In genomic region chr1:88774151-88774556, GRCh38 we compare ENCODE assay signal across 13 cellular contexts.
DNase-seq lines count a peak whose midpoint lies in the region; ATAC-seq and TF ChIP-seq lines count a peak whose summit lies in the region.
"Had no signal": no experiment of that assay in that cellular context is flagged by ENCODE, and none has a peak within 500 bp of the region (broad histone marks: within the 10 kb centered on the region; RNA-seq: fewer than 3 reads in every experiment).

No MANE protein-coding gene starts in this region.

- peaks cover 17% of the 10 kb centered on the region for H3K36me3 ChIP-seq in GM23248 (ENCODE audit: low read depth)
- no peaks in the 10 kb centered on the region for H3K36me3 ChIP-seq in colonic mucosa
- H3K36me3 ChIP-seq in osteoblast (ENCODE audit: insufficient read depth, low read length) = peaks cover 4% of the 10 kb centered on the region
- H3K36me3 ChIP-seq in CD4-positive, alpha-beta memory T cell (ENCODE audit: insufficient read depth, low read length) = peaks cover 20% of the 10 kb centered on the region

- H4K20me1 ChIP-seq in GM23248 (ENCODE audit: insufficient read depth) (no peaks in the 10 kb centered on the region), osteoblast (ENCODE audit: insufficient read depth, low read length) (no peaks in the 10 kb centered on the region)

- H3K79me2 ChIP-seq in GM23248 (ENCODE audit: insufficient read depth) (no peaks in the 10 kb centered on the region; the same call in 1 of the 2 replicates), osteoblast (ENCODE audit: insufficient read depth, low read length) (peaks cover 5% of the 10 kb centered on the region)

- no peak overlapping the region for H2AFZ ChIP-seq in GM23248
- H2AFZ ChIP-seq in osteoblast (ENCODE audit: low read length) = no peak overlapping the region

- no peaks in the 10 kb centered on the region for H3K27me3 Mint-ChIP-seq in CD4-positive, alpha-beta memory T cell
- H3K27me3 Mint-ChIP-seq: activated B cell treated with CpG ODN at 0.5 μM for 24 hours; dendritic cell treated with granulocyte-macrophage colony-stimulating factor and Interleukin-4, amounts not matched to agents 40 ng/mL and 50 ng/mL, for 4 days had no signal

- no peaks in the 10 kb centered on the region for H3K9me2 ChIP-seq in GM23248 (ENCODE audit: insufficient read depth)

- intact Hi-C loops in colonic mucosa (cut with DNase I) = no loop called here
- intact Hi-C loops in CD4-positive, alpha-beta memory T cell (cut with micrococcal nuclease) = no loop called here

- DNase-seq in GM23248 (no peak), NCI-H226 (peak; percentile 83), colonic mucosa (peak; percentile 86), osteoblast (ENCODE audit: insufficient read length, low spot score, missing footprints) (no peak), NCI-H146 (lab: John Stamatoyannopoulos, UW) (no peak), occipital lobe (lab: John Stamatoyannopoulos, UW) (no peak)
- DNase-seq in CD4-positive, alpha-beta memory T cell = no peak
- DNase-seq: activated B cell treated with CpG ODN at 0.5 μM for 24 hours, tibial artery had no signal

- WGBS in GM23248 (ENCODE audit: low coverage in 1 of 2, low lambda C conversion rate in 2 of 2, missing lambda C conversion rate in 2 of 2), 2 experiments = 95 to 96% methylated on average over 1 of the region's 1 CpG

- H3K4me2 ChIP-seq in GM23248 (ENCODE audit: unreplicated experiment) (no peak overlapping the region), osteoblast (ENCODE audit: insufficient read depth, low read length) (no peak overlapping the region)

- H3K9ac ChIP-seq in GM23248 (no peak overlapping the region), colonic mucosa (ENCODE audit: low read depth in 2 of 2, low read length in 2 of 2) (peak overlapping the region in 1 of 2 donors; percentile 48)

- in situ Hi-C loops in GM23248 (cut with MboI) = no loop called here

- peak overlapping the region in 1 of 7 donors; percentile 1 for H3K27ac Mint-ChIP-seq in CD4-positive, alpha-beta memory T cell
- H3K27ac Mint-ChIP-seq: activated B cell treated with CpG ODN at 0.5 μM for 24 hours; dendritic cell treated with granulocyte-macrophage colony-stimulating factor and Interleukin-4, amounts not matched to agents 40 ng/mL and 50 ng/mL, for 4 days had no signal

- ATAC-seq in HG03457 (IDR thresholded peaks at IDR 0.05; ENCODE audit: unreplicated experiment) = no peak
- ATAC-seq: left lobe of liver had no signal

- peaks cover 0 to 4% (median 0%) of the 10 kb centered on the region in 4 donors for H3K4me1 Mint-ChIP-seq in CD4-positive, alpha-beta memory T cell
- H3K4me1 Mint-ChIP-seq: activated B cell treated with CpG ODN at 0.5 μM for 24 hours had no signal

- no peak for TF ChIP-seq CTCF in colonic mucosa (IDR thresholded peaks at IDR 0.05)
- TF ChIP-seq CTCF in osteoblast (IDR thresholded peaks at IDR 0.05; ENCODE audit: extremely low read depth, low read depth, low read length) = no peak

- H3K4me1 ChIP-seq in GM23248 (ENCODE audit: insufficient read depth) (peaks cover 7% of the 10 kb centered on the region; the same call in 1 of the 2 replicates), colonic mucosa (no peaks in the 10 kb centered on the region), osteoblast (ENCODE audit: insufficient read depth, low read length) (peaks cover 8% of the 10 kb centered on the region)
- no peaks in the 10 kb centered on the region for H3K4me1 ChIP-seq in CD4-positive, alpha-beta memory T cell (ENCODE audit: insufficient read depth, low read length)
- H3K4me1 ChIP-seq: tibial artery had no signal

- no peaks in the 10 kb centered on the region for H3K9me3 ChIP-seq in GM23248 (ENCODE audit: low read depth)
- H3K9me3 ChIP-seq in colonic mucosa = no peaks in the 10 kb centered on the region
- no peaks in the 10 kb centered on the region for H3K9me3 ChIP-seq in osteoblast (ENCODE audit: low read depth, low read length)
- no peaks in the 10 kb centered on the region for H3K9me3 ChIP-seq in CD4-positive, alpha-beta memory T cell (ENCODE audit: control insufficient read depth in 1 of 2, low read length in 2 of 2)
- H3K9me3 ChIP-seq: tibial artery had no signal

- H3K4me3 ChIP-seq in GM23248 = no peak overlapping the region
- H3K4me3 ChIP-seq in colonic mucosa = no peak overlapping the region
- H3K4me3 ChIP-seq in osteoblast (ENCODE audit: insufficient read depth, low read length) = no peak overlapping the region
- H3K4me3 ChIP-seq in CD4-positive, alpha-beta memory T cell (ENCODE audit: low read length in 2 of 2) = no peak overlapping the region
- H3K4me3 ChIP-seq: skin epidermis, tibial artery had no signal

- peaks cover 64 to 71% of the 10 kb centered on the region in 2 donors for H3K36me3 Mint-ChIP-seq in CD4-positive, alpha-beta memory T cell

- CTCF ChIA-PET in CD4-positive, alpha-beta memory T cell (lab: Charles Lee; ENCODE audit: partially characterized antibody) = no interaction called here

- H3K27ac ChIP-seq in GM23248 (peak overlapping the region; percentile 43), colonic mucosa (peak overlapping the region; percentile 70), osteoblast (ENCODE audit: low read depth, low read length) (peak overlapping the region; percentile 44)
- no peak overlapping the region for H3K27ac ChIP-seq in CD4-positive, alpha-beta memory T cell (ENCODE audit: low read depth, low read length)
- H3K27ac ChIP-seq: tibial artery had no signal

- POLR2A ChIA-PET in CD4-positive, alpha-beta memory T cell (lab: Charles Lee; ENCODE audit: partially characterized antibody) = no interaction called here

- no peaks in the 10 kb centered on the region for H3K27me3 ChIP-seq in GM23248 (replicated peaks; ENCODE audit: insufficient read depth)
- H3K27me3 ChIP-seq in colonic mucosa = no peaks in the 10 kb centered on the region
- no peaks in the 10 kb centered on the region for H3K27me3 ChIP-seq in osteoblast (ENCODE audit: insufficient read depth, low read length)
- no peaks in the 10 kb centered on the region for H3K27me3 ChIP-seq in CD4-positive, alpha-beta memory T cell (ENCODE audit: insufficient read depth, low read length)
- H3K27me3 ChIP-seq: tibial artery had no signal

- no peaks in the 10 kb centered on the region for H3F3A ChIP-seq in GM23248 (ENCODE audit: insufficient read depth)

- H3K9me3 Mint-ChIP-seq in CD4-positive, alpha-beta memory T cell = no peaks in the 10 kb centered on the region
- H3K9me3 Mint-ChIP-seq: activated B cell treated with CpG ODN at 0.5 μM for 24 hours; dendritic cell treated with granulocyte-macrophage colony-stimulating factor and Interleukin-4, amounts not matched to agents 40 ng/mL and 50 ng/mL, for 4 days had no signal

- H3K4me3 Mint-ChIP-seq in CD4-positive, alpha-beta memory T cell = no peak overlapping the region
- H3K4me3 Mint-ChIP-seq: activated B cell treated with CpG ODN at 0.5 μM for 24 hours; dendritic cell treated with granulocyte-macrophage colony-stimulating factor and Interleukin-4, amounts not matched to agents 40 ng/mL and 50 ng/mL, for 4 days had no signal

Comparison
In these comparisons a context has a peak if more than half of its experiments do, and no peak if none do; other contexts are left out.
1. DNase-seq: peak in NCI-H226 (single experiment) and colonic mucosa (single experiment); none in GM23248 (single experiment), osteoblast (single experiment), CD4-positive, alpha-beta memory T cell (0 of 5), NCI-H146 (single experiment) and occipital lobe (single experiment).